ENCODE assay signal across 26 cellular contexts in the genomic region with DNA sequence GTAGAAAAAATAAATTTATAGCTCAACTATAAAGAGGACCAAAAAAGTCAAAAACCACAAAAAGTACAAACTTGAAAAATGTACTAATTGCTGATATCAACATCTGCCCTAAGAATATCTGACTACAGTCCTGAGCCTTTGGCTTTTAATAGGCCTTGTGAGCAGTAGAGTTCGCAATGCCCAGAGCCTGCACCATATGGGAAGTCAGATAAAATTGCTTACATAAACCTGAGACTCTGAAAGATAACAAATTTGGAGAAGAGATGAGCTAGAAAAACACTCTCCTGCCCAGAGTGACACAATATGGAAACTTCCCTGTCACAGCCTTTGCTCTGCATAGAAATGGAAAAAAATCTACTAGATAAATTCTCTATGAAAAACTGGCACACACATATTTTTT.
"Had no signal": no experiment of that assay in that cellular context is flagged by ENCODE, and none has a peak within 500 bp of the region (broad histone marks: within the 10 kb centered on the region; RNA-seq: fewer than 3 reads in every experiment).

No MANE protein-coding gene starts in this region.

- H3K27me3 Mint-ChIP-seq: activated CD8-positive, alpha-beta T cell treated with anti-CD3 and anti-CD28 coated beads for 36 hours; activated naive CD8-positive, alpha-beta T cell; activated T-helper 17 cell treated with anti-CD3 and anti-CD28 coated beads, Interleukin-2, amount 50 U/mL, for 72 hours; central memory CD8-positive, alpha-beta T cell; dendritic cell treated with granulocyte-macrophage colony-stimulating factor and Interleukin-4, amounts not matched to agents 40 ng/mL and 50 ng/mL, for 4 days had no signal

- H3K27ac Mint-ChIP-seq: activated CD8-positive, alpha-beta T cell treated with anti-CD3 and anti-CD28 coated beads for 36 hours; activated naive CD8-positive, alpha-beta T cell; activated T-helper 17 cell treated with anti-CD3 and anti-CD28 coated beads, Interleukin-2, amount 50 U/mL, for 72 hours; dendritic cell treated with granulocyte-macrophage colony-stimulating factor and Interleukin-4, amounts not matched to agents 40 ng/mL and 50 ng/mL, for 4 days; endodermal cell; WTC11 had no signal

- H3K4me1 Mint-ChIP-seq: activated T-helper 17 cell treated with anti-CD3 and anti-CD28 coated beads, Interleukin-2, amount 50 U/mL, for 72 hours; central memory CD8-positive, alpha-beta T cell; endodermal cell; WTC11 had no signal

- H3K36me3 Mint-ChIP-seq: activated naive CD8-positive, alpha-beta T cell; WTC11 had no signal

- H3K9me3 Mint-ChIP-seq: dendritic cell treated with granulocyte-macrophage colony-stimulating factor and Interleukin-4, amounts not matched to agents 40 ng/mL and 50 ng/mL, for 4 days; endodermal cell; WTC11 had no signal

- ATAC-seq: activated CD8-positive, alpha-beta T cell treated with anti-CD3 and anti-CD28 coated beads for 36 hours; activated T-cell treated with anti-CD3 and anti-CD28 coated beads, Interleukin-2, amount 50 U/mL, for 4 hours; activated T-helper 17 cell treated with anti-CD3 and anti-CD28 coated beads, Interleukin-2, amount 50 U/mL, for 72 hours; foreskin keratinocyte; gastrocnemius medialis; heart left ventricle; WTC11 had no signal

- DNase-seq: activated CD4-positive, alpha-beta T cell treated with anti-CD3 and anti-CD28 coated beads for 48 hours; activated CD4-positive, alpha-beta T cell treated with anti-CD3 and anti-CD28 coated beads, Interleukin-2, amount 50 U/mL, for 1 hour; activated CD4-positive, alpha-beta T cell treated with anti-CD3 and anti-CD28 coated beads, Interleukin-2, amount 50 U/mL, for 48 hours; activated CD8-positive, alpha-beta memory T cell treated with anti-CD3 and anti-CD28 coated beads for 24 hours; activated CD8-positive, alpha-beta T cell treated with anti-CD3 and anti-CD28 coated beads for 36 hours; activated effector memory CD4-positive, alpha-beta T cell treated with Interleukin-2 at 50 U/mL for 16 hours; activated gamma-delta T cell treated with Interleukin-2 at 50 U/mL for 16 hours; activated naive CD4-positive, alpha-beta T cell treated with anti-CD3 and anti-CD28 coated beads, Interleukin-2, amount 50 U/mL, for 16 hours; activated naive CD4-positive, alpha-beta T cell treated with Interleukin-2 at 50 U/mL for 16 hours; activated T-cell treated with anti-CD3 and anti-CD28 coated beads, Interleukin-2, amount 50 U/mL, for 4 hours; amniotic stem cell; anterior cingulate cortex; brain microvascular endothelial cell; dorsolateral prefrontal cortex; effector memory CD4-positive, alpha-beta T cell; endodermal cell; foreskin keratinocyte; gastrocnemius medialis; glutamatergic neuron; heart left ventricle; hypothalamus had no signal

- H3K4me3 Mint-ChIP-seq: activated CD8-positive, alpha-beta T cell treated with anti-CD3 and anti-CD28 coated beads for 36 hours; activated naive CD8-positive, alpha-beta T cell; activated T-cell treated with anti-CD3 and anti-CD28 coated beads, Interleukin-2, amount 50 U/mL, for 4 hours; activated T-helper 17 cell treated with anti-CD3 and anti-CD28 coated beads, Interleukin-2, amount 50 U/mL, for 72 hours; central memory CD8-positive, alpha-beta T cell; dendritic cell treated with granulocyte-macrophage colony-stimulating factor and Interleukin-4, amounts not matched to agents 40 ng/mL and 50 ng/mL, for 4 days; endodermal cell; WTC11 had no signal
